9 cellular contexts compared by ENCODE assay signal in genomic region chr9:18473551-18474279, GRCh38. TPM values are rescaled to one million over a fixed set of nuclear protein-coding genes. Genes with fewer than 3 reads are reported as not detected.
DNase-seq lines count a peak whose midpoint lies in the region; ATAC-seq and TF ChIP-seq lines count a peak whose summit lies in the region.
"Had no signal": no experiment of that assay in that cellular context is flagged by ENCODE, and none has a peak within 500 bp of the region (broad histone marks: within the 10 kb centered on the region; RNA-seq: fewer than 3 reads in every experiment).

Gene ADAMTSL1 (plus strand): TSS chr9:18474153. CDS start chr9:18474233, 80 bp downstream.

- DNase-seq in AG09319 (ENCODE audit: extremely low read depth, low read depth) (peak; percentile 66), NCI-H446 treated with DMSO at 0.1 percent for 48 hours (lab: John Stamatoyannopoulos, UW) (peak; percentile 24), fibroblast of peridontal ligament (ENCODE audit: extremely low read depth) (peak; percentile 81), SIG-M5 treated with dmso at 0.1 percent for 504 hours (lab: John Stamatoyannopoulos, UW; ENCODE audit: unreplicated experiment) (no peak), GM13977 (ENCODE audit: low spot score) (no peak)
- DNase-seq: activated B cell treated with CpG ODN at 0.5 μM for 24 hours had no signal

- H4K20me1 ChIP-seq in neural cell (ENCODE audit: insufficient read depth), result no peaks in the 10 kb centered on the region

- peak within 1 kb of the TSS; percentile 9 for H2AFZ ChIP-seq in neural cell (ENCODE audit: low read depth, low read length)

- no peaks in the 10 kb centered on the region for H3K36me3 ChIP-seq in neural cell (ENCODE audit: insufficient read depth, low read length)

- H3K9ac ChIP-seq in neural cell (ENCODE audit: low read length), result peak within 1 kb of the TSS; percentile 39

- H3K9me2 ChIP-seq in neural cell (ENCODE audit: insufficient read depth, low read length), result no peaks in the 10 kb centered on the region

- TF ChIP-seq RAD21 in neural cell (conservative IDR thresholded peaks at IDR 0.05), result no peak

- no peaks in the 10 kb centered on the region for H3K27me3 ChIP-seq in neural cell (ENCODE audit: insufficient read depth, low read depth, low read length)

- H3F3A ChIP-seq in neural cell (ENCODE audit: insufficient read depth, low read length, poor library complexity, severe bottlenecking), result no peaks in the 10 kb centered on the region

- H3K27ac ChIP-seq in neural cell (ENCODE audit: low read length), result no peak within 1 kb of the TSS

- no peaks in the 10 kb centered on the region for H3K9me3 ChIP-seq in neural cell (ENCODE audit: low read length)

- TF ChIP-seq CTCF in AG09319 (IDR thresholded peaks at IDR 0.05; ENCODE audit: low read depth, low read length) (no peak), neural cell (IDR thresholded peaks at IDR 0.05; ENCODE audit: poor library complexity, severe bottlenecking) (no peak), GM13977 (IDR thresholded peaks at IDR 0.05; ENCODE audit: extremely low read depth, insufficient read depth, missing control alignments) (no peak)

- H3K4me3 ChIP-seq in neural cell (ENCODE audit: low read length), result peak within 1 kb of the TSS; percentile 62

- ATAC-seq in GM19452 (IDR thresholded peaks at IDR 0.05; ENCODE audit: unreplicated experiment) (no peak), GM19397 (IDR thresholded peaks at IDR 0.05; ENCODE audit: unreplicated experiment) (no peak)

- TF ChIP-seq EP300 in neural cell (conservative IDR thresholded peaks at IDR 0.05; ENCODE audit: poor library complexity, severe bottlenecking), result no peak

- H3K4me2 ChIP-seq in neural cell (ENCODE audit: low read length), result peak within 1 kb of the TSS; percentile 31

- no peaks in the 10 kb centered on the region for H3K79me2 ChIP-seq in neural cell (replicated peaks; ENCODE audit: insufficient read depth, low read length)

- in situ Hi-C loops in GM13977 (cut with MboI; ENCODE audit: low pct_unique_long_range_greater_than_20kb, low sequenced_read_pairs, unreplicated experiment), result no loop called here

TF ChIP-seq in neural cell, 6 proteins besides CTCF, POLR2A, EP300 and RAD21:
- no peak for TF ChIP-seq TAF1 (IDR thresholded peaks at IDR 0.05; ENCODE audit: low read depth)
- no peak for TF ChIP-seq REST (IDR thresholded peaks at IDR 0.05; ENCODE audit: borderline replicate concordance)
- TF ChIP-seq MXI1 (conservative IDR thresholded peaks at IDR 0.05; ENCODE audit: poor library complexity, severe bottlenecking), result no peak
- no peak for TF ChIP-seq SMC3 (conservative IDR thresholded peaks at IDR 0.05; ENCODE audit: poor library complexity)
- TF ChIP-seq POLR2AphosphoS5 (IDR thresholded peaks at IDR 0.05), result no peak
- TF ChIP-seq EZH2 (IDR thresholded peaks at IDR 0.05; ENCODE audit: borderline replicate concordance, insufficient read depth, low read length, poor library complexity, severe bottlenecking), result no peak

RNA-seq across cellular contexts. Expression of gene ADAMTSL1, which starts in this region (rescaled TPM):
- 0.32 and 1.1 TPM in 2 replicates for polyA plus RNA-seq in neural cell
- 0.35 and 1.2 TPM in 2 replicates for polyA minus RNA-seq in neural cell

Comparison
In these comparisons a context has a peak if more than half of its experiments do, and no peak if none do; other contexts are left out.
1. DNase-seq: peak in AG09319 (single experiment), NCI-H446 treated with DMSO at 0.1 percent for 48 hours (single experiment) and fibroblast of peridontal ligament (single experiment); none in SIG-M5 treated with dmso at 0.1 percent for 504 hours (single experiment) and GM13977 (single experiment).